In the genomic region with DNA sequence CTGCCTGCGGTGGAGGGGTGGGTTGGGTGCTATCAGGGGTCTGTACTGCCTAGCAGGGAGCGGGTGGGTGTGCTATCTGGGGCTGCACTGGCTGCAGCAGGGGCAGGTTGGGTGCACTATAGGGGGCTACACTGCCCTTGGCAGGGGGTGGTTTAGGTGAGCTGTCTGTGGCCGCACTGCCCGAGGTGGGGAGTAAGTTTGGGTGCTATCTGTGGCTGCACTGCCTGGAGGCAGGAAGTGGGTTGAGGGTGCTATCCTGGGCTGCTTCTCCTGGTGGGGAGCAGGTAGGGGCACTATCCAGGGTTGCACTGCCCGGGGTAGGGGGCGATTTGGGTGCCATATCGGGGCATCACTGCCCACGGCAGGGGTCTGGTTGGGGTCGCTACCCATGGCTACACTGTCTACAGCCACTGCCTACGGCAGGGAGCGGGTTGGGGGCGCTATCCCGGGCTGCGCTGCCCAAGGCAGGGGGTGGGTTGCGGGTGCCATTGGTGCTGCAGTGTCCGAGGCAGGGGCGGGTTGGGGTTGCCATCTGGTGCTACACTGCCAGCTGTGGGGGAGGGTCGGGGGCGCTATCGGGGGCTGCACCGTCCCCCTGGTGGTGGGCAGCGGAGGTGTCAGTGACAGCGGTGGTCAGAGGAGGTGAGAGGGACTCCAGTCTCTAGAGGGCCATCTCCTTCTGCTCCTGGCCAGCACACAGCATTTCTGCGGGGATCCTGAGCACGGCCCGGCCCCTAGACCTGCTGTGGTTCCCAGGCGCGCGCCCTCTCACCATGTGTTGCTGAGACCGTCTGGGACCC, we compare ENCODE assay signal across 16 cellular contexts. TPM values are rescaled to one million over a fixed set of nuclear protein-coding genes. Genes with fewer than 3 reads are reported as not detected.
DNase-seq lines count a peak whose midpoint lies in the region; ATAC-seq and TF ChIP-seq lines count a peak whose summit lies in the region.
"Had no signal": no experiment of that assay in that cellular context is flagged by ENCODE, and none has a peak within 500 bp of the region (broad histone marks: within the 10 kb centered on the region; RNA-seq: fewer than 3 reads in every experiment).

No MANE protein-coding gene starts in this region.

- H3K9me3 Mint-ChIP-seq in CD4-positive, alpha-beta T cell: no peaks in the 10 kb centered on the region
- no peaks in the 10 kb centered on the region for H3K9me3 Mint-ChIP-seq in T-helper 2 cell treated with Interferon-gamma antibody and Interleukin-4, amounts not matched to agents 5 μg/mL and 100 μg/mL, for 36 hours
- H3K9me3 Mint-ChIP-seq: activated T-cell treated with anti-CD3 and anti-CD28 coated beads, Interleukin-2, amount 50 U/mL, for 24 hours; stimulated activated naive CD8-positive, alpha-beta T cell treated with anti-CD3 and anti-CD28 coated beads, Interleukin-15, amount 100 ng/mL, for 72 hours had no signal

- peaks cover 37% of the 10 kb centered on the region for H3K27me3 Mint-ChIP-seq in CD4-positive, alpha-beta T cell
- peaks cover 19% of the 10 kb centered on the region for H3K27me3 Mint-ChIP-seq in T-helper 2 cell treated with Interferon-gamma antibody and Interleukin-4, amounts not matched to agents 5 μg/mL and 100 μg/mL, for 36 hours (ENCODE audit: low read depth)

- H3K36me3 Mint-ChIP-seq in CD4-positive, alpha-beta T cell (ENCODE audit: low read depth): no peaks in the 10 kb centered on the region
- no peaks in the 10 kb centered on the region for H3K36me3 Mint-ChIP-seq in T-helper 2 cell treated with Interferon-gamma antibody and Interleukin-4, amounts not matched to agents 5 μg/mL and 100 μg/mL, for 36 hours (ENCODE audit: low read depth)

- no peaks in the 10 kb centered on the region for H3K9me3 ChIP-seq in CD4-positive, alpha-beta T cell (ENCODE audit: control insufficient read depth, low read length)
- H3K9me3 ChIP-seq: adrenal gland, colonic mucosa, lower lobe of right lung had no signal

- CTCF ChIA-PET in CD4-positive, alpha-beta T cell (lab: Charles Lee): no interaction called here
- CTCF ChIA-PET in GM10248 (lab: Yijun Ruan, JAX): no interaction called here

- DNase-seq in CD4-positive, alpha-beta T cell: no peak
- DNase-seq in ELF-1 (ENCODE audit: low read depth, low spot score) (peak; percentile 16), islet precursor cell (peak; percentile 53), SHP77 (lab: John Stamatoyannopoulos, UW) (no peak), left lobe of liver (ENCODE audit: low spot score) (no peak), GM10248 (ENCODE audit: extremely low spot score) (no peak), NCI-H2081 (lab: John Stamatoyannopoulos, UW) (no peak)
- no peak for DNase-seq in T-helper 2 cell treated with Interferon-gamma antibody and Interleukin-4, amounts not matched to agents 5 μg/mL and 100 μg/mL, for 36 hours (ENCODE audit: low spot score)
- DNase-seq: activated CD4-positive, CD25-positive, alpha-beta regulatory T cell treated with anti-CD3 and anti-CD28 coated beads, Interleukin-2, amount 50 U/mL, for 72 hours; adrenal gland; lower lobe of right lung; occipital lobe had no signal

- intact Hi-C loops in CD4-positive, alpha-beta T cell (cut with DNase I, micrococcal nuclease): loop anchor here (2.0 to 5.0 kb wide), 3 partner anchors 103 to 544 kb away; a partner anchor contains a TSS

- H3K27ac ChIP-seq in CD4-positive, alpha-beta T cell (ENCODE audit: low read depth, low read length): no peak overlapping the region
- H3K27ac ChIP-seq: adrenal gland, colonic mucosa, lower lobe of right lung had no signal

- POLR2A ChIA-PET in CD4-positive, alpha-beta T cell (lab: Charles Lee): no interaction called here
- POLR2A ChIA-PET in GM10248 (lab: Yijun Ruan, JAX): no interaction called here

- peaks cover 44% of the 10 kb centered on the region for H3K4me1 Mint-ChIP-seq in CD4-positive, alpha-beta T cell (ENCODE audit: low read depth)
- peaks cover 14% of the 10 kb centered on the region for H3K4me1 Mint-ChIP-seq in T-helper 2 cell treated with Interferon-gamma antibody and Interleukin-4, amounts not matched to agents 5 μg/mL and 100 μg/mL, for 36 hours (ENCODE audit: low read depth)

- peaks cover 9% of the 10 kb centered on the region for H3K27me3 ChIP-seq in CD4-positive, alpha-beta T cell (ENCODE audit: control insufficient read depth, insufficient read depth, low read length)

- peak overlapping the region; percentile 42 for H3K4me3 Mint-ChIP-seq in CD4-positive, alpha-beta T cell
- H3K4me3 Mint-ChIP-seq in T-helper 2 cell treated with Interferon-gamma antibody and Interleukin-4, amounts not matched to agents 5 μg/mL and 100 μg/mL, for 36 hours: peak overlapping the region; percentile 18
- H3K4me3 Mint-ChIP-seq: stimulated activated naive CD8-positive, alpha-beta T cell treated with anti-CD3 and anti-CD28 coated beads, Interleukin-15, amount 100 ng/mL, for 72 hours had no signal

- no peak overlapping the region for H3K27ac Mint-ChIP-seq in CD4-positive, alpha-beta T cell
- H3K27ac Mint-ChIP-seq in T-helper 2 cell treated with Interferon-gamma antibody and Interleukin-4, amounts not matched to agents 5 μg/mL and 100 μg/mL, for 36 hours: peak overlapping the region; percentile 41
- H3K27ac Mint-ChIP-seq: activated T-cell treated with anti-CD3 and anti-CD28 coated beads, Interleukin-2, amount 50 U/mL, for 24 hours; stimulated activated naive CD8-positive, alpha-beta T cell treated with anti-CD3 and anti-CD28 coated beads, Interleukin-15, amount 100 ng/mL, for 72 hours had no signal

- TF ChIP-seq CTCF in CD4-positive, alpha-beta T cell (IDR thresholded peaks at IDR 0.05): no peak
- no peak for TF ChIP-seq CTCF in GM10248 (IDR thresholded peaks at IDR 0.05; ENCODE audit: control extremely low read depth, extremely low read depth, low read depth, missing control alignments)

- no peak for ATAC-seq in CD4-positive, alpha-beta T cell (ENCODE audit: poor library complexity)
- no peak for ATAC-seq in left lobe of liver

RNA-seq across cellular contexts. Expression of a gene that starts 1.3 kb away (rescaled TPM):
- total RNA-seq in CD4-positive, alpha-beta T cell: under 1 TPM; 0.30 to 0.47 TPM
- not detected for total RNA-seq in left lobe of liver
- total RNA-seq: adrenal gland, colonic mucosa, HT-29, lower lobe of right lung had no signal

RNA-seq across cellular contexts. Expression of a gene that starts 47.1 kb away (rescaled TPM):
- total RNA-seq in CD4-positive, alpha-beta T cell: not detected
- not detected for total RNA-seq in left lobe of liver
- total RNA-seq: colonic mucosa, HT-29, lower lobe of right lung, occipital lobe had no signal

RNA-seq across cellular contexts. Expression of a gene that starts 49.0 kb away (rescaled TPM):
- not detected for total RNA-seq in CD4-positive, alpha-beta T cell
- total RNA-seq in left lobe of liver: not detected
- total RNA-seq: colonic mucosa, HT-29, occipital lobe had no signal

Comparison
In these comparisons a context has a peak if more than half of its experiments do, and no peak if none do; other contexts are left out.
1. DNase-seq: peak in ELF-1 (single experiment) and islet precursor cell (single experiment); none in CD4-positive, alpha-beta T cell (0 of 10), T-helper 2 cell treated with Interferon-gamma antibody and Interleukin-4, amounts not matched to agents 5 μg/mL and 100 μg/mL, for 36 hours (single experiment), SHP77 (0 of 2), left lobe of liver (single experiment), GM10248 (single experiment) and NCI-H2081 (0 of 2).